In the genomic region with DNA sequence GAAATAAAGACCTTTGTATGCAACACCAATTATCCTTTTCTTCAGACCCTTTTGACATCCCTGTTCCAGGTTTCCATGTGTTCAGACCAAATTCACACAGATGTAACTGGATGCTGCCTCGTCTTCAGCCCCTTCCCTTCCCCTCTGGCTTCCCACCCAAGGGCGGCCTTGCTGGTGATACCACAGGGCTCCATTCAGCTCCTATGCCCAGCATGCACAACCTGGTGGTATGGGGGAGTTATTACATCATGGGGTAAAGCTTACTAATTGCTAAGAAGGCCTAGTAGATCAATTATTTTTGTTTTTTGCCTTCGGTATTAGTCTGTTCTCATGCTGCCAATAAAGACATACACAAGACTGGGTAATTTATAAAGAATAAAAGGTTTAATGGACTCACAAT, we compare ENCODE assay signal across 27 cellular contexts.
DNase-seq lines count a peak whose midpoint lies in the region; ATAC-seq and TF ChIP-seq lines count a peak whose summit lies in the region.
"Had no signal": no experiment of that assay in that cellular context is flagged by ENCODE, and none has a peak within 500 bp of the region (broad histone marks: within the 10 kb centered on the region; RNA-seq: fewer than 3 reads in every experiment).

No MANE protein-coding gene starts in this region.

- intact Hi-C loops in activated CD8-positive, alpha-beta T cell treated with anti-CD3 and anti-CD28 coated beads for 36 hours (cut with micrococcal nuclease): no loop called here
- intact Hi-C loops in CD14-positive monocyte (cut with micrococcal nuclease): no loop called here

- no peaks in the 10 kb centered on the region for H4K20me1 ChIP-seq in OCI-LY3 (ENCODE audit: insufficient read depth, low read length)

- H3K36me3 ChIP-seq in OCI-LY3 (replicated peaks; ENCODE audit: low read depth, low read length): no peaks in the 10 kb centered on the region

- CTCF ChIA-PET in activated CD8-positive, alpha-beta T cell treated with anti-CD3 and anti-CD28 coated beads for 36 hours (lab: Charles Lee): no interaction called here
- CTCF ChIA-PET in activated CD8-positive, alpha-beta T cell treated with anti-CD3 and anti-CD28 coated beads, Interleukin-2, amount 10 ng/mL, durations not matched to agents 7 days and 5 days (lab: Charles Lee): no interaction called here

- no peak overlapping the region for H3K9ac ChIP-seq in OCI-LY3 (ENCODE audit: low read length)

- no peaks in the 10 kb centered on the region for H3K9me3 Mint-ChIP-seq in activated CD8-positive, alpha-beta T cell treated with anti-CD3 and anti-CD28 coated beads for 36 hours
- H3K9me3 Mint-ChIP-seq in activated CD8-positive, alpha-beta T cell treated with anti-CD3 and anti-CD28 coated beads, Interleukin-2, amount 10 ng/mL, durations not matched to agents 7 days and 5 days (ENCODE audit: insufficient read depth): no peaks in the 10 kb centered on the region
- H3K9me3 Mint-ChIP-seq in CD14-positive monocyte: peaks cover 0 to 9% (median 4%) of the 10 kb centered on the region in 7 donors

- H3K4me3 Mint-ChIP-seq in activated CD8-positive, alpha-beta T cell treated with anti-CD3 and anti-CD28 coated beads for 36 hours: no peak overlapping the region
- H3K4me3 Mint-ChIP-seq in activated CD8-positive, alpha-beta T cell treated with anti-CD3 and anti-CD28 coated beads, Interleukin-2, amount 10 ng/mL, durations not matched to agents 7 days and 5 days: no peak overlapping the region
- no peak overlapping the region for H3K4me3 Mint-ChIP-seq in CD14-positive monocyte
- H3K4me3 Mint-ChIP-seq: CD8-positive, alpha-beta memory T cell had no signal

- H3K27me3 ChIP-seq in OCI-LY3 (ENCODE audit: low read depth, low read length): no peaks in the 10 kb centered on the region

- H3K27me3 Mint-ChIP-seq in activated CD8-positive, alpha-beta T cell treated with anti-CD3 and anti-CD28 coated beads for 36 hours: no peaks in the 10 kb centered on the region
- peaks cover 2% of the 10 kb centered on the region for H3K27me3 Mint-ChIP-seq in activated CD8-positive, alpha-beta T cell treated with anti-CD3 and anti-CD28 coated beads, Interleukin-2, amount 10 ng/mL, durations not matched to agents 7 days and 5 days (ENCODE audit: low read depth)
- peaks cover 0 to 4% (median 0%) of the 10 kb centered on the region in 3 donors for H3K27me3 Mint-ChIP-seq in CD14-positive monocyte (ENCODE audit: low read depth in 3 of 3)

- no peak overlapping the region for H3K27ac Mint-ChIP-seq in activated CD8-positive, alpha-beta T cell treated with anti-CD3 and anti-CD28 coated beads for 36 hours
- H3K27ac Mint-ChIP-seq in activated CD8-positive, alpha-beta T cell treated with anti-CD3 and anti-CD28 coated beads, Interleukin-2, amount 10 ng/mL, durations not matched to agents 7 days and 5 days: no peak overlapping the region
- no peak overlapping the region for H3K27ac Mint-ChIP-seq in CD14-positive monocyte
- H3K27ac Mint-ChIP-seq: CD8-positive, alpha-beta memory T cell had no signal

- H3K4me2 ChIP-seq in OCI-LY3 (ENCODE audit: low read length): no peak overlapping the region

- no peaks in the 10 kb centered on the region for H3K79me2 ChIP-seq in OCI-LY3 (ENCODE audit: low read length)

- no peak overlapping the region for H3K27ac ChIP-seq in OCI-LY3 (ENCODE audit: low read length)
- H3K27ac ChIP-seq: 22Rv1, HL-60, SK-N-MC had no signal

- H3K36me3 Mint-ChIP-seq in activated CD8-positive, alpha-beta T cell treated with anti-CD3 and anti-CD28 coated beads for 36 hours (ENCODE audit: low read depth): no peaks in the 10 kb centered on the region
- no peaks in the 10 kb centered on the region for H3K36me3 Mint-ChIP-seq in activated CD8-positive, alpha-beta T cell treated with anti-CD3 and anti-CD28 coated beads, Interleukin-2, amount 10 ng/mL, durations not matched to agents 7 days and 5 days (ENCODE audit: low read depth)
- H3K36me3 Mint-ChIP-seq in CD14-positive monocyte: no peaks in the 10 kb centered on the region
- H3K36me3 Mint-ChIP-seq: CD8-positive, alpha-beta memory T cell had no signal

- H2AFZ ChIP-seq in OCI-LY3 (ENCODE audit: low read depth, low read length): no peak overlapping the region

- peak; percentile 2 for DNase-seq in activated CD8-positive, alpha-beta T cell treated with anti-CD3 and anti-CD28 coated beads for 36 hours
- DNase-seq in activated CD8-positive, alpha-beta T cell treated with anti-CD3 and anti-CD28 coated beads, Interleukin-2, amount 10 ng/mL, durations not matched to agents 7 days and 5 days: no peak
- no peak for DNase-seq in epithelial cell of proximal tubule (ENCODE audit: low read depth)
- DNase-seq in CD14-positive monocyte (ENCODE audit: low spot score): no peak
- no peak for DNase-seq in NK-92 (lab: John Stamatoyannopoulos, UW; ENCODE audit: unreplicated experiment)
- no peak for DNase-seq in central memory CD4-positive, alpha-beta T cell
- DNase-seq: ACHN; C1 segment of cervical spinal cord; Calu3; CD8-positive, alpha-beta memory T cell; HCEC 1CT; KBM-7; MM.1S; NCI-H1092 treated with DMSO at 0.1 percent for 48 hours; NCI-H1436 treated with DMSO at 0.1 percent for 48 hours; NCI-H2029 treated with DMSO at 0.1 percent for 48 hours; NCI-H2171; NCI-H345; NCI-H774; RPMI8226; SHP77; SW 1271 had no signal

- no peak overlapping the region for H3K4me3 ChIP-seq in OCI-LY3 (ENCODE audit: low read length)
- H3K4me3 ChIP-seq in epithelial cell of proximal tubule (ENCODE audit: low read depth, low read length): no peak overlapping the region
- H3K4me3 ChIP-seq: SK-N-MC had no signal

- POLR2A ChIA-PET in activated CD8-positive, alpha-beta T cell treated with anti-CD3 and anti-CD28 coated beads for 36 hours (lab: Charles Lee): no interaction called here
- POLR2A ChIA-PET in activated CD8-positive, alpha-beta T cell treated with anti-CD3 and anti-CD28 coated beads, Interleukin-2, amount 10 ng/mL, durations not matched to agents 7 days and 5 days (lab: Charles Lee): no interaction called here

- TF ChIP-seq CTCF in activated CD8-positive, alpha-beta T cell treated with anti-CD3 and anti-CD28 coated beads for 36 hours (IDR thresholded peaks at IDR 0.05): no peak
- TF ChIP-seq CTCF in OCI-LY3 (IDR thresholded peaks at IDR 0.05; ENCODE audit: low read depth, low read length) (0 out of 2 replicates have a peak, but pooled peaks have one; percentile 12), epithelial cell of proximal tubule (conservative IDR thresholded peaks at IDR 0.05; ENCODE audit: low read depth, low read length) (peak; percentile 3), CD14-positive monocyte (IDR thresholded peaks at IDR 0.05) (no peak)

- peaks cover 16% of the 10 kb centered on the region for H3K4me1 ChIP-seq in OCI-LY3 (ENCODE audit: low read length)

- no peaks in the 10 kb centered on the region for H3K4me1 Mint-ChIP-seq in activated CD8-positive, alpha-beta T cell treated with anti-CD3 and anti-CD28 coated beads for 36 hours (ENCODE audit: low read depth)
- no peaks in the 10 kb centered on the region for H3K4me1 Mint-ChIP-seq in activated CD8-positive, alpha-beta T cell treated with anti-CD3 and anti-CD28 coated beads, Interleukin-2, amount 10 ng/mL, durations not matched to agents 7 days and 5 days (ENCODE audit: low read depth)
- H3K4me1 Mint-ChIP-seq in CD14-positive monocyte: no peaks in the 10 kb centered on the region
- H3K4me1 Mint-ChIP-seq: CD8-positive, alpha-beta memory T cell had no signal

- ATAC-seq in activated CD8-positive, alpha-beta T cell treated with anti-CD3 and anti-CD28 coated beads for 36 hours: no peak
- ATAC-seq in activated CD8-positive, alpha-beta T cell treated with anti-CD3 and anti-CD28 coated beads, Interleukin-2, amount 10 ng/mL, durations not matched to agents 7 days and 5 days: no peak
- ATAC-seq in GM21526 (IDR thresholded peaks at IDR 0.05; ENCODE audit: low FRiP score, unreplicated experiment): no peak

- H3K9me3 ChIP-seq in OCI-LY3 (ENCODE audit: insufficient read depth, low read length): no peaks in the 10 kb centered on the region

Comparison
In these comparisons a context has a peak if more than half of its experiments do, and no peak if none do; other contexts are left out.
1. CTCF ChIP-seq: peak in OCI-LY3 (single experiment) and epithelial cell of proximal tubule (single experiment); none in activated CD8-positive, alpha-beta T cell treated with anti-CD3 and anti-CD28 coated beads for 36 hours (single experiment) and CD14-positive monocyte (single experiment).